26 cellular contexts compared by ENCODE assay signal in the genomic region with DNA sequence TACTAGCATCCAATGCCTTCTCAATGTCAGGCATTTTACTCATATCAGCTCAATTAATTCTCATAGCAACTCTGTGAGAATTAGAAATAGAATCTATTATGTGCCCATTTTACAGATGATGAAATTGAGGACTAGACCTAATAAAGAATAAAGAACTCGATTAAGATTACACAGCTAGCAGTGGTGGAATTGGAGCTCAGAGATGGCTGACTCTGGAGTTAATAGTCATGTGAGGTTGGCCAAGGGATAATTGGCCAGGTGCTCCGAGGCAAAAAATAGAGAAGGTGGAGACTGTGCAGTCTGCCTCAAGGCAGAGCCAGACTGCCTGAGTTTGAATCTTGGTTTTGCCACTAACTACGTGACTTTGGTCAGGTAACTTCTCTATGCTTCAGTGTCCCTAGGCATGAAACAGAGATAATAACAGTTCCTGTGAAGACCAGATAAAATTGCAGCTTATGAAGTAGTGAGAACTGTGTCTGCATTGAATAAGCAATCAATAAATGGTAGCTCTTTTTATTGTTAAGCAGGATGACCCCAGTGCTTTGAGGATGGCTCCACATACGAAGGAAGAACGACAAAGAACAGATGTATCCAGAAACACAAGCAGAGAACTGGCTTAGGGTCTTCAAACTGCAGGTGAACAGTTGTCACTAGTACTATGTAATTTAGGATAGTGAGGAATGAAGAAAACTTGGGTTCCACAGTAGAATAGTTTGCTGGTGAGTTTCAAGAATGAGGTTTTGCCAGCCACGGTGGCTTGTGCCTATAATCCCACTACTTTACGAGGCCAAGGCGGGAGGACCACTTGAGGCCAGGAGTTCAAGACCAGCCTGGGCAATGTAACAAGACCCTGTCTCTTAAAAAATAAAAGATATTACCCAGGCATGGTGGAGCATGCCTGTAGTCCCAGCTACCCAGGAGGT.
"Had no signal": no experiment of that assay in that cellular context is flagged by ENCODE, and none has a peak within 500 bp of the region (broad histone marks: within the 10 kb centered on the region; RNA-seq: fewer than 3 reads in every experiment).

No MANE protein-coding gene starts in this region.

- H3K9ac ChIP-seq: parathyroid adenoma had no signal

- H3K27ac ChIP-seq: neutrophil, parathyroid adenoma, psoas muscle, right atrium auricular region, spleen, suprapubic skin, tibial artery had no signal

- H3K27me3 ChIP-seq: right atrium auricular region had no signal

- H3K4me1 Mint-ChIP-seq: activated CD4-positive, alpha-beta T cell treated with anti-CD3 and anti-CD28 coated beads for 36 hours; activated CD8-positive, alpha-beta memory T cell treated with anti-CD3 and anti-CD28 coated beads, Interleukin-2, amount 10 ng/mL, durations not matched to agents 7 days and 5 days; activated naive CD4-positive, alpha-beta T cell treated with anti-CD3 and anti-CD28 coated beads, Interleukin-2, amount 50 U/mL, for 24 hours; activated naive CD8-positive, alpha-beta T cell treated with anti-CD3 and anti-CD28 coated beads, Interleukin-2, amount 50 U/mL, for 24 hours; nephron progenitor cell had no signal

- H3K4me3 ChIP-seq: psoas muscle, right atrium auricular region, spleen, suprapubic skin, tibial artery had no signal

- DNase-seq: activated CD4-positive, alpha-beta T cell treated with anti-CD3 and anti-CD28 coated beads for 36 hours; activated CD4-positive, CD25-positive, alpha-beta regulatory T cell; activated CD8-positive, alpha-beta memory T cell treated with anti-CD3 and anti-CD28 coated beads, Interleukin-2, amount 10 ng/mL, durations not matched to agents 7 days and 5 days; activated CD8-positive, alpha-beta T cell treated with anti-CD3 and anti-CD28 coated beads, Interleukin-2, amount 10 ng/mL, durations not matched to agents 7 days and 5 days; activated naive CD8-positive, alpha-beta T cell treated with anti-CD3 and anti-CD28 coated beads, Interleukin-2, amount 50 U/mL, for 24 hours; activated T-cell treated with anti-CD3 and anti-CD28 coated beads, Interleukin-2, amount 50 U/mL, for 48 hours; amygdala; caudate nucleus; cortex of kidney; effector memory CD8-positive, alpha-beta T cell; erythroblast; hippocampal formation; kidney; naive B cell; nephron progenitor cell; psoas muscle; spleen; stimulated activated naive CD4-positive, alpha-beta T cell; tibial artery had no signal

- H2AFZ ChIP-seq: parathyroid adenoma had no signal

- H3K4me1 ChIP-seq: parathyroid adenoma, psoas muscle, right atrium auricular region, spleen, suprapubic skin, tibial artery had no signal

- ATAC-seq: activated CD4-positive, alpha-beta T cell treated with anti-CD3 and anti-CD28 coated beads for 36 hours; activated CD8-positive, alpha-beta memory T cell treated with anti-CD3 and anti-CD28 coated beads, Interleukin-2, amount 10 ng/mL, durations not matched to agents 7 days and 5 days; activated CD8-positive, alpha-beta T cell treated with anti-CD3 and anti-CD28 coated beads, Interleukin-2, amount 10 ng/mL, durations not matched to agents 7 days and 5 days; activated naive CD8-positive, alpha-beta T cell treated with anti-CD3 and anti-CD28 coated beads, Interleukin-2, amount 50 U/mL, for 24 hours; effector memory CD8-positive, alpha-beta T cell; psoas muscle had no signal

- H3K79me2 ChIP-seq: parathyroid adenoma had no signal

- H3K36me3 ChIP-seq: neutrophil, right atrium auricular region, spleen, suprapubic skin had no signal

- H3K27ac Mint-ChIP-seq: activated CD4-positive, alpha-beta T cell treated with anti-CD3 and anti-CD28 coated beads for 36 hours; activated CD8-positive, alpha-beta memory T cell treated with anti-CD3 and anti-CD28 coated beads, Interleukin-2, amount 10 ng/mL, durations not matched to agents 7 days and 5 days; activated CD8-positive, alpha-beta T cell treated with anti-CD3 and anti-CD28 coated beads, Interleukin-2, amount 10 ng/mL, durations not matched to agents 7 days and 5 days; activated naive CD4-positive, alpha-beta T cell treated with anti-CD3 and anti-CD28 coated beads, Interleukin-2, amount 50 U/mL, for 24 hours; activated naive CD8-positive, alpha-beta T cell treated with anti-CD3 and anti-CD28 coated beads, Interleukin-2, amount 50 U/mL, for 24 hours; activated T-helper 2 cell treated with anti-CD3 and anti-CD28 coated beads, Interferon-gamma antibody, Interleukin-2, Interleukin-4, amounts not matched to agents 10 μg/mL and 5 μg/mL and 100 μg/mL, durations not matched to agents 14 hours and 24 hours and 36 hours; effector memory CD8-positive, alpha-beta T cell; mesothelial cell of epicardium; nephron progenitor cell had no signal

- FAIRE-seq: kidney had no signal

- H3K4me3 Mint-ChIP-seq: activated CD4-positive, alpha-beta T cell treated with anti-CD3 and anti-CD28 coated beads for 36 hours; activated CD8-positive, alpha-beta memory T cell treated with anti-CD3 and anti-CD28 coated beads, Interleukin-2, amount 10 ng/mL, durations not matched to agents 7 days and 5 days; activated CD8-positive, alpha-beta T cell treated with anti-CD3 and anti-CD28 coated beads, Interleukin-2, amount 10 ng/mL, durations not matched to agents 7 days and 5 days; activated naive CD4-positive, alpha-beta T cell treated with anti-CD3 and anti-CD28 coated beads, Interleukin-2, amount 50 U/mL, for 24 hours; activated naive CD8-positive, alpha-beta T cell treated with anti-CD3 and anti-CD28 coated beads, Interleukin-2, amount 50 U/mL, for 24 hours; effector memory CD8-positive, alpha-beta T cell; mesothelial cell of epicardium; naive B cell; nephron progenitor cell had no signal

- H3K9me3 ChIP-seq: neutrophil had no signal

- H3K9me3 Mint-ChIP-seq: activated naive CD4-positive, alpha-beta T cell treated with anti-CD3 and anti-CD28 coated beads, Interleukin-2, amount 50 U/mL, for 24 hours; effector memory CD8-positive, alpha-beta T cell had no signal

- H3K36me3 Mint-ChIP-seq: activated naive CD4-positive, alpha-beta T cell treated with anti-CD3 and anti-CD28 coated beads, Interleukin-2, amount 50 U/mL, for 24 hours; mesothelial cell of epicardium; naive B cell had no signal
